16 cellular contexts compared by ENCODE assay signal in genomic region chr2:222973237-222973636, GRCh38.
"Had no signal": no experiment of that assay in that cellular context is flagged by ENCODE, and none has a peak within 500 bp of the region (broad histone marks: within the 10 kb centered on the region; RNA-seq: fewer than 3 reads in every experiment).

No MANE protein-coding gene starts in this region.

- H3K36me3 ChIP-seq: esophagus squamous epithelium, heart left ventricle, stomach, vagina had no signal

- H3K9me3 ChIP-seq: esophagus squamous epithelium, heart left ventricle, stomach, vagina had no signal

- H3K27ac ChIP-seq: dorsolateral prefrontal cortex, esophagus squamous epithelium, heart left ventricle, skin epidermis, stomach, vagina had no signal

- ATAC-seq: activated CD8-positive, alpha-beta memory T cell treated with anti-CD3 and anti-CD28 coated beads, Interleukin-2, amount 10 ng/mL, durations not matched to agents 7 days and 5 days; activated naive CD4-positive, alpha-beta T cell treated with anti-CD3 and anti-CD28 coated beads, Interleukin-2, amount 50 U/mL, for 72 hours had no signal

- DNase-seq: activated CD4-positive, alpha-beta T cell treated with anti-CD3 and anti-CD28 coated beads, Interleukin-2, amount 50 U/mL, for 4 hours; activated CD4-positive, CD25-positive, alpha-beta regulatory T cell treated with anti-CD3 and anti-CD28 coated beads, Interleukin-2, amount 50 U/mL, for 72 hours; activated CD8-positive, alpha-beta memory T cell treated with anti-CD3 and anti-CD28 coated beads, Interleukin-2, amount 10 ng/mL, durations not matched to agents 7 days and 5 days; activated effector memory CD4-positive, alpha-beta T cell treated with anti-CD3 and anti-CD28 coated beads, Interleukin-2, amount 50 U/mL, for 16 hours; activated T-cell treated with anti-CD3 and anti-CD28 coated beads, Interleukin-2, amount 50 U/mL, for 24 hours; amniotic stem cell; dorsolateral prefrontal cortex; esophagus squamous epithelium; heart left ventricle; midbrain; naive B cell; stimulated activated CD4-positive, alpha-beta T cell treated with anti-CD3 and anti-CD28 coated beads, Interleukin-4, amount 100 ng/mL, for 4 hours; stomach had no signal

- H3K27me3 ChIP-seq: dorsolateral prefrontal cortex, esophagus squamous epithelium, heart left ventricle, stomach, vagina had no signal

- H3K4me1 ChIP-seq: esophagus squamous epithelium, vagina had no signal

- H3K4me3 ChIP-seq: dorsolateral prefrontal cortex, esophagus squamous epithelium, heart left ventricle, skin epidermis, stomach, vagina had no signal
